Comparison of ENCODE assay signal across 2 cellular contexts in the genomic region with DNA sequence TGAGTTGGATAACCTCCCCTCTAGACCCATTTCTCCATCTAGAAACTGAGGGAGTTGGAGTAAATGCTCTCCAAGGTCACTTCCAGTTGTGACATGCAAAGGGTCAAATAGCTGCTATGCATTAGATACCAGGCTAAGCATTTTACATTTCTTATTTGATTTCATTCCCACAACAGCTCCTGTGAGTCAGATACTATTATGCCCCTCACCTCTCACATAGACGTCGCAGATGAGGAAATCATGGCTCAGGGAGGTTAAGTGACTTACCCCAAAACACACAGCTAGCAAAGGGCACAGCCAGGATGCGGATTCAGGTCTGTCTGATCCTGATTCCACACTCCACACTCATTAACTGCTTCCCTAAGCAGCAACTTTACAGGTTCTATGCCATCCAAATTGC.
TF ChIP-seq lines count a peak whose summit lies in the region.

No MANE protein-coding gene starts in this region.

TF ChIP-seq in K562, 482 proteins besides CTCF, POLR2A, EP300 and RAD21:
- TF ChIP-seq RBM25 (IDR thresholded peaks at IDR 0.05; ENCODE audit: low read depth, low read length, severe bottlenecking) = peak; percentile 37
- no peak for TF ChIP-seq BRCA1 (IDR thresholded peaks at IDR 0.05)
- TF ChIP-seq BRCA1 (CRISPR knock-in tag; IDR thresholded peaks at IDR 0.05) = no peak
- peak; percentile 47; the same call in 1 of the 2 replicates for TF ChIP-seq ESRRA (IDR thresholded peaks at IDR 0.05; ENCODE audit: borderline replicate concordance, low read depth)

TF ChIP-seq in HepG2, 621 proteins besides CTCF, POLR2A, EP300 and RAD21:
- no peak for TF ChIP-seq FOXC1 (CRISPR knock-in tag; IDR thresholded peaks at IDR 0.05; ENCODE audit: borderline replicate concordance)
- TF ChIP-seq DDIT3 (CRISPR knock-in tag; IDR thresholded peaks at IDR 0.05) = no peak
- TF ChIP-seq KAT8 (CRISPR knock-in tag; IDR thresholded peaks at IDR 0.05) = no peak
- no peak for TF ChIP-seq XBP1 (CRISPR knock-in tag; IDR thresholded peaks at IDR 0.05)
- TF ChIP-seq ZBTB38 (CRISPR knock-in tag; IDR thresholded peaks at IDR 0.05) = no peak
- no peak for TF ChIP-seq ZNF570 (CRISPR knock-in tag; IDR thresholded peaks at IDR 0.05; ENCODE audit: borderline replicate concordance)
- TF ChIP-seq ZNF574 (CRISPR knock-in tag; IDR thresholded peaks at IDR 0.05) = no peak
